ENCODE assay signal across 10 cellular contexts in genomic region chr22:31822523-31822922, GRCh38.
"Had no signal": no experiment of that assay in that cellular context is flagged by ENCODE, and none has a peak within 500 bp of the region (broad histone marks: within the 10 kb centered on the region; RNA-seq: fewer than 3 reads in every experiment).

No MANE protein-coding gene starts in this region.

- H3K4me1 ChIP-seq: HAP-1 had no signal

- H3K4me3 Mint-ChIP-seq: HFFc6, IgD-negative memory B cell had no signal

- H3K27ac ChIP-seq: GM23248, HL-60 had no signal

- H3K27ac Mint-ChIP-seq: HFFc6, IgD-negative memory B cell had no signal

- H3K9ac ChIP-seq: GM23248 had no signal

- ATAC-seq: HCT116, HepG2 had no signal

- H3K9me3 Mint-ChIP-seq: HFFc6, IgD-negative memory B cell had no signal

- H2AFZ ChIP-seq: GM23248 had no signal

- DNase-seq: GM23248, GOT3, H7, HFFc6, KBM-7 had no signal

- H3K27me3 Mint-ChIP-seq: IgD-negative memory B cell had no signal

- H3K4me3 ChIP-seq: GM23248, HAP-1 had no signal

- H3K9me3 ChIP-seq: HAP-1 had no signal
